In genomic region chr14:49598479-49599301, GRCh38 we compare ENCODE assay signal across 8 cellular contexts. TPM values are rescaled to one million over a fixed set of nuclear protein-coding genes. Genes with fewer than 3 reads are reported as not detected.
DNase-seq lines count a peak whose midpoint lies in the region; ATAC-seq and TF ChIP-seq lines count a peak whose summit lies in the region.

Gene LRR1, plus strand, starts transcription at chr14:49598940. Its CDS starts 81 bp downstream, at chr14:49599021.

- H2AFZ ChIP-seq in ACC112 (ENCODE audit: low read length, unreplicated experiment), result peak within 1 kb of the TSS; percentile 90

- POLR2A ChIA-PET in activated B cell treated with CpG ODN at 0.5 μM for 24 hours (lab: Charles Lee), result interaction anchor here (0.6 to 8.5 kb wide), 21 partner anchors 9 to 518 kb away, joined by 3 to 293 read pairs (median 5); partner anchors contain the start of genes DNAAF2, KLHDC2, MGAT2 and NEMF

- no peaks in the 10 kb centered on the region for H3K27me3 Mint-ChIP-seq in activated B cell treated with CpG ODN at 0.5 μM for 24 hours

- DNase-seq in NCI-H2196 (lab: John Stamatoyannopoulos, UW; ENCODE audit: unreplicated experiment), result peak; percentile 78
- DNase-seq in activated B cell treated with CpG ODN at 0.5 μM for 24 hours, result peak; percentile 94
- DNase-seq in cardiac fibroblast (ENCODE audit: low read depth in 2 of 2), result peak; percentile 82 to 87
- peak; percentile 93 for DNase-seq in iris pigment epithelial cell (ENCODE audit: low read depth)
- DNase-seq in stimulated activated CD4-positive, alpha-beta T cell treated with anti-CD3 and anti-CD28 coated beads, Interleukin-12 subunit alpha, Interleukin-12 subunit beta, amount 100 ng/mL, for 24 hours (ENCODE audit: low read depth in 2 of 2), result peak; percentile 74 to 84

- peaks cover 48% of the 10 kb centered on the region for H3K79me2 ChIP-seq in ACC112 (ENCODE audit: control insufficient read depth, insufficient read depth, low read length, unreplicated experiment)

- H3K27ac ChIP-seq in ACC112 (ENCODE audit: low read depth, low read length), result peak within 1 kb of the TSS; percentile 93

- peaks cover 25% of the 10 kb centered on the region for H3K36me3 Mint-ChIP-seq in activated B cell treated with CpG ODN at 0.5 μM for 24 hours (ENCODE audit: low read depth)

- no peaks in the 10 kb centered on the region for H3K27me3 ChIP-seq in ACC112 (ENCODE audit: insufficient read depth, low read length)

- intact Hi-C loops in activated B cell treated with CpG ODN at 0.5 μM for 24 hours (cut with micrococcal nuclease), result loop anchor here (1.0 to 10.0 kb wide), 7 partner anchors 12 to 936 kb away; partner anchors contain the start of genes DMAC2L, KLHDC2, L2HGDH and MAP4K5

- no peak for TF ChIP-seq CTCF in activated B cell treated with CpG ODN at 0.5 μM for 24 hours (IDR thresholded peaks at IDR 0.05)
- no peak for TF ChIP-seq CTCF in cardiac fibroblast (IDR thresholded peaks at IDR 0.05; ENCODE audit: low read depth, low read length)

- H3K27ac Mint-ChIP-seq in activated B cell treated with CpG ODN at 0.5 μM for 24 hours, result peak within 1 kb of the TSS; percentile 96

- H3K4me3 Mint-ChIP-seq in activated B cell treated with CpG ODN at 0.5 μM for 24 hours, result peak within 1 kb of the TSS; percentile 95

- H3K4me1 ChIP-seq in ACC112 (ENCODE audit: control insufficient read depth, insufficient read depth, low read length, unreplicated experiment), result peaks cover 20% of the 10 kb centered on the region

- peaks cover 60% of the 10 kb centered on the region for H3K4me1 Mint-ChIP-seq in activated B cell treated with CpG ODN at 0.5 μM for 24 hours

- CTCF ChIA-PET in activated B cell treated with CpG ODN at 0.5 μM for 24 hours (lab: Charles Lee), result interaction anchor here (1.3 to 3.5 kb wide), 4 partner anchors 11 to 25 kb away, joined by 4 to 32 read pairs (median 10); partner anchors contain the start of genes MGAT2, RPL36AL and RPS29

- H3K4me3 ChIP-seq in ACC112 (ENCODE audit: low read depth, low read length), result peak within 1 kb of the TSS; percentile 96
- H3K4me3 ChIP-seq in cardiac fibroblast (replicated peaks in 1 of 2; ENCODE audit: low read depth in 2 of 2, low read length in 2 of 2), result peak within 1 kb of the TSS; percentile 96 to 98

- 0 out of 2 replicates have a peak, but pooled peaks cover 4% of the 10 kb centered on the region for H3K36me3 ChIP-seq in ACC112 (ENCODE audit: insufficient read depth, low read length)

- no peaks in the 10 kb centered on the region for H3K9me3 Mint-ChIP-seq in activated B cell treated with CpG ODN at 0.5 μM for 24 hours

- ATAC-seq in GM18870 (IDR thresholded peaks at IDR 0.05; ENCODE audit: unreplicated experiment) (peak; percentile 41), HG03135 (IDR thresholded peaks at IDR 0.05; ENCODE audit: unreplicated experiment) (peak; percentile 55), activated B cell treated with CpG ODN at 0.5 μM for 24 hours (ENCODE audit: low read depth) (peak; percentile 67)

RNA-seq across cellular contexts. Expression of gene LRR1, which starts in this region (rescaled TPM):
- 15.1 and 19.9 TPM in 2 replicates for total RNA-seq in activated B cell treated with CpG ODN at 0.5 μM for 24 hours

Comparison
In these comparisons a context has a peak if more than half of its experiments do, and no peak if none do; other contexts are left out.
1. Peak in every context shown above with its lines: DNase-seq, ATAC-seq, H3K4me3 ChIP-seq and H3K27ac ChIP-seq.